Comparison of ENCODE assay signal across 2 cellular contexts in genomic region chr7:92135490-92135889, GRCh38.
TF ChIP-seq lines count a peak whose summit lies in the region.

No MANE protein-coding gene starts in this region.

TF ChIP-seq in A549, 52 proteins besides CTCF, POLR2A, EP300 and RAD21 (continued from another document):
- TF ChIP-seq ATOH8 (CRISPR knock-in tag; IDR thresholded peaks at IDR 0.05; ENCODE audit: low read depth) (no peak), ZFP36 (IDR thresholded peaks at IDR 0.05; ENCODE audit: borderline replicate concordance, partially characterized antibody) (no peak), REST (IDR thresholded peaks at IDR 0.05) (no peak), MAX (IDR thresholded peaks at IDR 0.05) (no peak), JUNB (IDR thresholded peaks at IDR 0.05) (no peak), PHF8 (IDR thresholded peaks at IDR 0.05; ENCODE audit: borderline replicate concordance, low read depth) (no peak), ZC3H11A (IDR thresholded peaks at IDR 0.05) (no peak), ESRRA (IDR thresholded peaks at IDR 0.05; ENCODE audit: borderline replicate concordance, low read length) (no peak), ZSCAN20 (CRISPR knock-in tag; IDR thresholded peaks at IDR 0.05) (no peak)
TF ChIP-seq in A549: peak in this region for 0.

TF ChIP-seq in IMR-90, 13 proteins besides CTCF, POLR2A, EP300 and RAD21 (continued from another document):
- TF ChIP-seq USF2 (IDR thresholded peaks at IDR 0.05; ENCODE audit: low read depth, low read length) (no peak), CEBPB (IDR thresholded peaks at IDR 0.05; ENCODE audit: low read depth, low read length) (no peak), ELK1 (IDR thresholded peaks at IDR 0.05; ENCODE audit: borderline replicate concordance, low read depth, low read length) (no peak), MXI1 (IDR thresholded peaks at IDR 0.05; ENCODE audit: borderline replicate concordance, low read depth, low read length) (no peak)
